ENCODE assay signal across 2 cellular contexts in the genomic region with DNA sequence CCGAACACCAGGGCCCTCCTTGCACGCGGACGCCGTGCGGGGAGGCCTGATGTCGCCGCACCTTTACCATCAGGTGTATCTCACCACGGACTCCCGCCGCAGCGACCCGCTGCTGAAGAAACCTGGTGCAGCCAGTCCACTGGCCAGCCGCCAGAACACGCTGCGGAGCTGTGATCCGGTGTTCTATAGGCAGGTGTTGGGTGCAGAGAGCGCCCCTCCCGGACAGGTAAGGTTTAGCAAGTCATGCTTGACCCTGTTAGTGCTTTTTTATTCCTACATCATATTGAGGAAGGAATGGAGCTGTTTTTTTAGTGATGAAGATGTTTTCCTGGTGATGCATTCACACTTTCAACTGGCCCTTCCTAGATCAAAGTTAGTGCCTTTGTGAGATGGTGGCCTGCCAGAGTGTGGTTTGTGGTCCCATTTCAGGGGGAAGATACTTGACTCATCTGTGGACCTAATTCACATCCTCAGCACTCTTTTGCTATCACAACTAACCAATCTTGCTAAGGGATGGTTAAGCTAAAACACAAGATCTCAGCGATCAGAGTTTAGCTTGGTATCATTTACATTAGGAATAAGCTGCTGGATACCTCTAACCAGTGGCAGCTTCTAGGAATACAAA.
TF ChIP-seq lines count a peak whose summit lies in the region.

No MANE protein-coding gene starts in this region.

TF ChIP-seq in K562, 482 proteins besides CTCF, POLR2A, EP300 and RAD21:
- TF ChIP-seq IRF1 (CRISPR knock-in tag; IDR thresholded peaks at IDR 0.05; ENCODE audit: borderline replicate concordance) (no peak), ZEB2 (IDR thresholded peaks at IDR 0.05) (peak; percentile 92)
TF ChIP-seq in K562: peak in this region for 1.

TF ChIP-seq in HEK293T, 16 proteins besides CTCF, POLR2A, EP300 and RAD21:
- TF ChIP-seq L3MBTL2 (conservative IDR thresholded peaks at IDR 0.05) (no peak), SUZ12 (IDR thresholded peaks at IDR 0.05) (no peak), TARDBP (IDR thresholded peaks at IDR 0.05) (no peak), FOXA1 (IDR thresholded peaks at IDR 0.05) (no peak), NFRKB (IDR thresholded peaks at IDR 0.05) (no peak), ELF4 (IDR thresholded peaks at IDR 0.05) (no peak)
